In genomic region chr9:2833096-2833495, GRCh38 we compare ENCODE assay signal across 25 cellular contexts. TPM values are rescaled to one million over a fixed set of nuclear protein-coding genes. Genes with fewer than 3 reads are reported as not detected.
A peak's percentile ranks its signal among the peaks of the same experiment; 100 is the strongest.
DNase-seq lines count a peak whose midpoint lies in the region; ATAC-seq, FAIRE-seq and TF ChIP-seq lines count a peak whose summit lies in the region.
"Had no signal": no experiment of that assay in that cellular context is flagged by ENCODE, and none has a peak within 500 bp of the region (broad histone marks: within the 10 kb centered on the region; RNA-seq: fewer than 3 reads in every experiment).

No MANE protein-coding gene starts in this region.

- H3K36me3 Mint-ChIP-seq in CD14-positive monocyte = peaks cover 83 to 84% of the 10 kb centered on the region in 2 donors

- ATAC-seq in omental fat pad (ENCODE audit: low FRiP score) = peak; percentile 25
- ATAC-seq in GM21825 (IDR thresholded peaks at IDR 0.05; ENCODE audit: unreplicated experiment) = no peak
- ATAC-seq in GM21619 (IDR thresholded peaks at IDR 0.05; ENCODE audit: unreplicated experiment) = no peak
- ATAC-seq: GM23338, Panc1, T-cell had no signal

- FAIRE-seq in GM12891 (lab: Jason Lieb, UNC) = peak; percentile 23
- FAIRE-seq: GM12892 had no signal

- intact Hi-C loops in CD14-positive monocyte (cut with micrococcal nuclease) = no loop called here

- no peak overlapping the region for H3K4me3 ChIP-seq in NB4 (ENCODE audit: low read depth, low read length)
- H3K4me3 ChIP-seq: GM23338 had no signal

- TF ChIP-seq CTCF in CD14-positive monocyte (IDR thresholded peaks at IDR 0.05) = no peak
- TF ChIP-seq CTCF in NB4 (IDR thresholded peaks at IDR 0.05; ENCODE audit: low read depth, low read length) = no peak
- TF ChIP-seq CTCF in omental fat pad (IDR thresholded peaks at IDR 0.05) = no peak

- DNase-seq in CD14-positive monocyte (ENCODE audit: low spot score) (no peak), GM12891 (ENCODE audit: insufficient read length, low spot score) (no peak), NB4 (ENCODE audit: low read depth) (peak; percentile 51), omental fat pad (ENCODE audit: low spot score) (no peak), activated gamma-delta T cell (lab: John Stamatoyannopoulos, UW) (no peak)
- DNase-seq: CD8-positive, alpha-beta memory T cell; DMS 273 treated with DMSO at 0.1 percent for 48 hours; DMS79; EL; GDM1; H9; KG1; MM.1S; NCI-H1105 treated with DMSO at 0.1 percent for 48 hours; NCI-H2029; NCI-H446 treated with DMSO at 0.1 percent for 48 hours; NCI-H526 treated with DMSO at 0.1 percent for 48 hours; SHP77; T-cell had no signal

- H3K4me1 Mint-ChIP-seq in CD14-positive monocyte = peaks cover 12% of the 10 kb centered on the region
- H3K4me1 Mint-ChIP-seq: GM23338, H9 had no signal

- no peak for TF ChIP-seq POLR2A in GM12891 (IDR thresholded peaks at IDR 0.05; ENCODE audit: low read depth, low read length)
- no peak for TF ChIP-seq POLR2A in NB4 (IDR thresholded peaks at IDR 0.05; ENCODE audit: extremely low read depth, insufficient read length)

- H3K27me3 Mint-ChIP-seq in CD14-positive monocyte (ENCODE audit: low read depth in 3 of 3) = no peaks in the 10 kb centered on the region
- H3K27me3 Mint-ChIP-seq: B cell; CD8-positive, alpha-beta memory T cell; T-cell had no signal

- H3K4me3 Mint-ChIP-seq in CD14-positive monocyte = no peak overlapping the region
- H3K4me3 Mint-ChIP-seq: B cell; CD8-positive, alpha-beta memory T cell; GM23338; H9; T-cell had no signal

- H3K27ac Mint-ChIP-seq in CD14-positive monocyte = peak overlapping the region in 5 of 7 donors; percentile 10 to 41 (median 28)
- H3K27ac Mint-ChIP-seq: B cell, GM23338, H9, T-cell had no signal

- no peaks in the 10 kb centered on the region for H3K9me3 Mint-ChIP-seq in CD14-positive monocyte
- H3K9me3 Mint-ChIP-seq: CD8-positive, alpha-beta memory T cell; GM23338; H9; T-cell had no signal

TF ChIP-seq in GM12891, 5 proteins besides CTCF, POLR2A, EP300 and RAD21:
- TF ChIP-seq TAF1 (IDR thresholded peaks at IDR 0.05; ENCODE audit: low read depth, low read length) (no peak), PAX5 (IDR thresholded peaks at IDR 0.05; ENCODE audit: insufficient read depth, low read length, severe bottlenecking) (no peak), POLR2AphosphoS5 (IDR thresholded peaks at IDR 0.05; ENCODE audit: low read depth, low read length) (no peak), SPI1 (IDR thresholded peaks at IDR 0.05; ENCODE audit: low read depth, low read length) (no peak), POU2F2 (IDR thresholded peaks at IDR 0.05; ENCODE audit: low read depth, low read length) (no peak)

RNA-seq across cellular contexts. Expression of gene PUM3, which starts 10.8 kb away (rescaled TPM):
- 1 to 10 TPM; 5.9 to 6.6 TPM for polyA plus RNA-seq in CD14-positive monocyte
- 33.9 TPM for polyA plus RNA-seq in GM12891 (2012; ENCODE audit: low read depth, missing spikeins)
- 100 to 1,000 TPM in 1 of 4 donors, 10 to 100 TPM in 3; 38.2 to 108 (median 43.7) TPM for total RNA-seq in omental fat pad
